Comparison of ENCODE assay signal across 15 cellular contexts in the genomic region with DNA sequence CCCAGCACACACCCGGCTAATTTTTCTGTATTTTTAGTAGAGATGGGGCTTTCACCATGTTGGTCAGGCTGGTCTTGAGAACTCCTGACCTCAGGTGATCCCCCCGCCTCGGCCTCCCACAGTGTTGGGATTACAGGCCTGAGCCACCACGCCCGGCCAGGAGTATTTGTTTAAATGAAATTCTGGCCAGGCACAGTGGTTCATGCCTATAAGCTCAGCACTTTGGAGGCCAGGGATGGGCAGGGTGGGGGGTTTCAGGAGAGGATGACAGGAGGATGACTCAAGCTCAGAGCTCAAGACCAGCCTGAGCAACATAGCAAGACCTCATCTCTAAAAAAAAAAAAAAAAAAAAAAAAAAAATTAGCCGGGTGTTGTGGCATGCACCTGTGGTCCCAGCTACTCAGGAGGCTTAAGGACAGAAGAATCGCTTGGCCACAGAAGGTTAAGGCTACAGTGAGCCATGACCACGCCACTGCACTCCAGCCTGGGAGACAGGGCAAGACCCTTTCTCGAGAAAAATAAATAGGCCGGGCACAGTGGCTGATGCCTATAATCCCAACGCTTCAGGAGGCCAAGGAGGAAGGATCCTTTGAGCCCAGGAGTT. TPM values are rescaled to one million over a fixed set of nuclear protein-coding genes. Genes with fewer than 3 reads are reported as not detected.
DNase-seq lines count a peak whose midpoint lies in the region; ATAC-seq, FAIRE-seq and TF ChIP-seq lines count a peak whose summit lies in the region.
"Had no signal": no experiment of that assay in that cellular context is flagged by ENCODE, and none has a peak within 500 bp of the region (broad histone marks: within the 10 kb centered on the region; RNA-seq: fewer than 3 reads in every experiment).

No MANE protein-coding gene starts in this region.

- CTCF ChIA-PET in SK-N-SH (lab: Yijun Ruan, JAX), result interaction anchor here (0.8 to 1.2 kb wide), 2 partner anchors 45 to 138 kb away, joined by 3 read pairs; no protein-coding TSS in a partner anchor

- peak overlapping the region; percentile 28; the same call in 1 of the 2 replicates for H3K9ac ChIP-seq in SK-N-SH

- peak overlapping the region; percentile 59 for H3K4me2 ChIP-seq in SK-N-SH

- H3K4me3 ChIP-seq in SK-N-SH (ENCODE audit: low read depth in 2 of 2, low read length in 1 of 2), result no peak overlapping the region
- H3K4me3 ChIP-seq in fibroblast of pulmonary artery (replicated peaks; ENCODE audit: low read depth, low read length), result no peak overlapping the region
- H3K4me3 ChIP-seq: heart left ventricle, spleen had no signal

- H3K27me3 Mint-ChIP-seq in stimulated activated naive CD8-positive, alpha-beta T cell treated with anti-CD3 and anti-CD28 coated beads, Interleukin-15, amount 100 ng/mL, for 72 hours, result no peaks in the 10 kb centered on the region
- H3K27me3 Mint-ChIP-seq: stimulated activated memory B cell treated with anti-CD40 and anti-IgM and Interleukin-4, amounts not matched to agents 10 μg/mL and 1 μg/mL and 100 μg/mL, for 72 hours had no signal

- peaks cover 15% of the 10 kb centered on the region for H3F3A ChIP-seq in SK-N-SH (replicated peaks; ENCODE audit: insufficient read depth)

- peak overlapping the region in 1 of 2 experiments; percentile 72; a peak in 2 of 4 replicates for H3K27ac ChIP-seq in SK-N-SH (ENCODE audit: low read depth in 2 of 2, low read length in 1 of 2)
- H3K27ac ChIP-seq: heart left ventricle, spleen had no signal

- no peaks in the 10 kb centered on the region for H3K27me3 ChIP-seq in SK-N-SH (ENCODE audit: insufficient read depth)
- H3K27me3 ChIP-seq: heart left ventricle, spleen had no signal

- H3K4me3 Mint-ChIP-seq in stimulated activated naive CD8-positive, alpha-beta T cell treated with anti-CD3 and anti-CD28 coated beads, Interleukin-15, amount 100 ng/mL, for 72 hours, result no peak overlapping the region
- H3K4me3 Mint-ChIP-seq: activated T-cell treated with anti-CD3 and anti-CD28 coated beads, Interleukin-2, amount 50 U/mL, for 72 hours; stimulated activated memory B cell treated with anti-CD40 and anti-IgM and Interleukin-4, amounts not matched to agents 10 μg/mL and 1 μg/mL and 100 μg/mL, for 72 hours had no signal

- DNase-seq in H4 (ENCODE audit: low spot score), result peak; percentile 61
- no peak for DNase-seq in SK-N-SH
- peak; percentile 63 for DNase-seq in fibroblast of pulmonary artery (ENCODE audit: low read depth)
- DNase-seq in stimulated activated naive CD8-positive, alpha-beta T cell treated with anti-CD3 and anti-CD28 coated beads, Interleukin-15, amount 100 ng/mL, for 72 hours, result no peak
- no peak for DNase-seq in MV-4-11 (lab: John Stamatoyannopoulos, UW)
- DNase-seq in GM12891 (ENCODE audit: insufficient read length, low spot score), result no peak
- no peak for DNase-seq in cardiac septum (ENCODE audit: low spot score)
- DNase-seq: activated T-cell treated with anti-CD3 and anti-CD28 coated beads, Interleukin-2, amount 50 U/mL, for 72 hours; GDM1; heart left ventricle; NK-92 treated with Interleukin-12 subunit alpha and Interleukin-12 subunit beta, amount 100 ng/mL, for 24 hours; spleen had no signal

- peaks cover 0 to 3% of the 10 kb centered on the region in 2 experiments for H3K36me3 ChIP-seq in SK-N-SH (replicated peaks in 1 of 2; ENCODE audit: control insufficient read depth in 1 of 2, insufficient read depth in 2 of 2, low read length in 1 of 2)

- H3K9me3 ChIP-seq in SK-N-SH, result no peaks in the 10 kb centered on the region
- H3K9me3 ChIP-seq: heart left ventricle, spleen had no signal

- 0 out of 4 replicates have a peak, but pooled peaks cover 0 to 4% of the 10 kb centered on the region in 2 experiments for H3K4me1 ChIP-seq in SK-N-SH (ENCODE audit: control insufficient read depth in 1 of 2, insufficient read depth in 2 of 2, low read depth in 1 of 2, low read length in 1 of 2)

- H3K4me1 Mint-ChIP-seq in stimulated activated naive CD8-positive, alpha-beta T cell treated with anti-CD3 and anti-CD28 coated beads, Interleukin-15, amount 100 ng/mL, for 72 hours, result peaks cover 8% of the 10 kb centered on the region
- H3K4me1 Mint-ChIP-seq: stimulated activated memory B cell treated with anti-CD40 and anti-IgM and Interleukin-4, amounts not matched to agents 10 μg/mL and 1 μg/mL and 100 μg/mL, for 72 hours had no signal

- no peak for TF ChIP-seq POLR2A in GM12891 (IDR thresholded peaks at IDR 0.05; ENCODE audit: low read depth, low read length)

- ATAC-seq in stimulated activated naive CD8-positive, alpha-beta T cell treated with anti-CD3 and anti-CD28 coated beads, Interleukin-15, amount 100 ng/mL, for 72 hours, result peak; percentile 40
- ATAC-seq: stimulated activated memory B cell treated with anti-CD40 and anti-IgM and Interleukin-4, amounts not matched to agents 10 μg/mL and 1 μg/mL and 100 μg/mL, for 72 hours had no signal

- whole genome bisulfite sequencing in SK-N-SH (ENCODE audit: low lambda C conversion rate), result 41% methylated on average over 11 of the region's 11 CpGs

- intact Hi-C loops in cardiac septum (cut with DNase I), result no loop called here

- H4K20me1 ChIP-seq in SK-N-SH (ENCODE audit: insufficient read depth), result no peaks in the 10 kb centered on the region

- no peak for TF ChIP-seq RAD21 in SK-N-SH (IDR thresholded peaks at IDR 0.05; ENCODE audit: low read length)

- no peak overlapping the region for H2AFZ ChIP-seq in SK-N-SH (ENCODE audit: low read depth)

- POLR2A ChIA-PET in SK-N-SH (lab: Yijun Ruan, JAX), result interaction anchor here (0.5 kb wide), 1 partner anchor 11 kb away, joined by 3 read pairs; no protein-coding TSS in a partner anchor

- no peak for TF ChIP-seq EP300 in SK-N-SH (IDR thresholded peaks at IDR 0.05; ENCODE audit: borderline replicate concordance in 1 of 2, low read depth in 1 of 2, low read length in 1 of 2)

- no peak overlapping the region for H3K27ac Mint-ChIP-seq in stimulated activated naive CD8-positive, alpha-beta T cell treated with anti-CD3 and anti-CD28 coated beads, Interleukin-15, amount 100 ng/mL, for 72 hours
- H3K27ac Mint-ChIP-seq: activated T-cell treated with anti-CD3 and anti-CD28 coated beads, Interleukin-2, amount 50 U/mL, for 72 hours; stimulated activated memory B cell treated with anti-CD40 and anti-IgM and Interleukin-4, amounts not matched to agents 10 μg/mL and 1 μg/mL and 100 μg/mL, for 72 hours had no signal

- no peak for FAIRE-seq in GM12891 (lab: Jason Lieb, UNC)
- FAIRE-seq: colon, H1 had no signal

- no peaks in the 10 kb centered on the region for H3K9me2 ChIP-seq in SK-N-SH

- TF ChIP-seq CTCF in SK-N-SH (IDR thresholded peaks at IDR 0.05), result no peak
- TF ChIP-seq CTCF in fibroblast of pulmonary artery (IDR thresholded peaks at IDR 0.05; ENCODE audit: low read length, missing control alignments), result no peak

- no peaks in the 10 kb centered on the region for H3K9me3 Mint-ChIP-seq in stimulated activated naive CD8-positive, alpha-beta T cell treated with anti-CD3 and anti-CD28 coated beads, Interleukin-15, amount 100 ng/mL, for 72 hours
- H3K9me3 Mint-ChIP-seq: activated T-cell treated with anti-CD3 and anti-CD28 coated beads, Interleukin-2, amount 50 U/mL, for 72 hours; stimulated activated memory B cell treated with anti-CD40 and anti-IgM and Interleukin-4, amounts not matched to agents 10 μg/mL and 1 μg/mL and 100 μg/mL, for 72 hours had no signal

- H3K79me2 ChIP-seq in SK-N-SH (ENCODE audit: insufficient read depth), result no peaks in the 10 kb centered on the region

TF ChIP-seq in SK-N-SH, 30 proteins besides CTCF, POLR2A, EP300 and RAD21 (continues in another document):
- TF ChIP-seq NRF1 (IDR thresholded peaks at IDR 0.05; ENCODE audit: low read depth, low read length), result no peak
- TF ChIP-seq GABPA (IDR thresholded peaks at IDR 0.05; ENCODE audit: low read depth), result no peak

TF ChIP-seq in GM12891, 5 proteins besides CTCF, POLR2A, EP300 and RAD21:
- TF ChIP-seq SPI1 (IDR thresholded peaks at IDR 0.05; ENCODE audit: low read depth, low read length), result no peak
- no peak for TF ChIP-seq PAX5 (IDR thresholded peaks at IDR 0.05; ENCODE audit: insufficient read depth, low read length, severe bottlenecking)
- TF ChIP-seq POU2F2 (IDR thresholded peaks at IDR 0.05; ENCODE audit: low read depth, low read length), result no peak
- TF ChIP-seq POLR2AphosphoS5 (IDR thresholded peaks at IDR 0.05; ENCODE audit: low read depth, low read length), result no peak
- no peak for TF ChIP-seq TAF1 (IDR thresholded peaks at IDR 0.05; ENCODE audit: low read depth, low read length)

RNA-seq across cellular contexts. Expression of gene DHDH, which starts 8.2 kb away (rescaled TPM):
- total RNA-seq in H4 (2014; rRNA removed; shearing (Covaris generic)), result 0.27 TPM in 1 of 2 replicates, not detected in the other
- 0.31 and 0.72 TPM in 2 replicates for polyA plus RNA-seq in SK-N-SH (2012; rRNA removed)
- 0.30 and 0.34 TPM in 2 replicates for polyA plus RNA-seq in SK-N-SH (2012; cell fraction: cytosol; rRNA removed)
- 0.37 and 0.45 TPM in 2 replicates for polyA plus RNA-seq in SK-N-SH (2012; cell fraction: nucleus; rRNA removed)
- 0.71 TPM for polyA plus RNA-seq in GM12891 (2012; ENCODE audit: low read depth, missing spikeins)
- total RNA-seq in cardiac septum, result not detected

RNA-seq across cellular contexts. Expression of gene NUCB1, which starts 25.2 kb away (rescaled TPM):
- 199 and 224 TPM in 2 replicates for total RNA-seq in H4 (2014; rRNA removed; shearing (Covaris generic))
- polyA plus RNA-seq in SK-N-SH (2012; rRNA removed), result 259 and 397 TPM in 2 replicates
- 165 and 222 TPM in 2 replicates for polyA plus RNA-seq in SK-N-SH (2012; cell fraction: cytosol; rRNA removed)
- 315 and 460 TPM in 2 replicates for polyA plus RNA-seq in SK-N-SH (2012; cell fraction: nucleus; rRNA removed)
- polyA plus RNA-seq in GM12891 (2012; ENCODE audit: low read depth, missing spikeins), result 106 TPM
- 276 TPM for total RNA-seq in cardiac septum

RNA-seq across cellular contexts. Expression of gene TULP2, which starts 26.8 kb away (rescaled TPM):
- total RNA-seq in H4 (2014; rRNA removed; shearing (Covaris generic)), result not detected in 2 replicates
- 0.03 and 0.08 TPM in 2 replicates for polyA plus RNA-seq in SK-N-SH (2012; rRNA removed)
- 0.01 and 0.04 TPM in 2 replicates for polyA plus RNA-seq in SK-N-SH (2012; cell fraction: cytosol; rRNA removed)
- 0.02 and 0.25 TPM in 2 replicates for polyA plus RNA-seq in SK-N-SH (2012; cell fraction: nucleus; rRNA removed)
- 0.35 TPM for polyA plus RNA-seq in GM12891 (2012; ENCODE audit: low read depth, missing spikeins)
- 0.67 TPM for total RNA-seq in cardiac septum

RNA-seq across cellular contexts. Expression of gene BAX, which starts 29.3 kb away (rescaled TPM):
- total RNA-seq in H4 (2014; rRNA removed; shearing (Covaris generic)), result 132 and 135 TPM in 2 replicates
- 278 and 640 TPM in 2 replicates for polyA plus RNA-seq in SK-N-SH (2012; rRNA removed)
- 233 and 284 TPM in 2 replicates for polyA plus RNA-seq in SK-N-SH (2012; cell fraction: cytosol; rRNA removed)
- polyA plus RNA-seq in SK-N-SH (2012; cell fraction: nucleus; rRNA removed), result 332 and 395 TPM in 2 replicates
- polyA plus RNA-seq in GM12891 (2012; ENCODE audit: low read depth, missing spikeins), result 262 TPM
- total RNA-seq in cardiac septum, result 25.6 TPM

RNA-seq across cellular contexts. Expression of gene FTL, which starts 39.8 kb away (rescaled TPM):
- 22,782 and 25,960 TPM in 2 replicates for total RNA-seq in H4 (2014; rRNA removed; shearing (Covaris generic))
- 587 and 875 TPM in 2 replicates for polyA plus RNA-seq in SK-N-SH (2012; rRNA removed)
- 532 and 592 TPM in 2 replicates for polyA plus RNA-seq in SK-N-SH (2012; cell fraction: cytosol; rRNA removed)
- 164 and 250 TPM in 2 replicates for polyA plus RNA-seq in SK-N-SH (2012; cell fraction: nucleus; rRNA removed)
- polyA plus RNA-seq in GM12891 (2012; ENCODE audit: low read depth, missing spikeins), result 2,219 TPM
- total RNA-seq in cardiac septum, result 827 TPM

Comparison
In these comparisons a context has a peak if more than half of its experiments do, and no peak if none do; other contexts are left out.
1. DNase-seq: peak in H4 (single experiment) and fibroblast of pulmonary artery (single experiment); none in SK-N-SH (single experiment), stimulated activated naive CD8-positive, alpha-beta T cell treated with anti-CD3 and anti-CD28 coated beads, Interleukin-15, amount 100 ng/mL, for 72 hours (0 of 2), MV-4-11 (single experiment), GM12891 (single experiment) and cardiac septum (single experiment).